Comparison of ENCODE assay signal across 1 cellular context in genomic region chr9:136969150-136969549, GRCh38.
TF ChIP-seq lines count a peak whose summit lies in the region.

No MANE protein-coding gene starts in this region.

TF ChIP-seq in IMR-90, 13 proteins besides CTCF, POLR2A, EP300 and RAD21:
- TF ChIP-seq NFE2L2 (IDR thresholded peaks at IDR 0.05; ENCODE audit: low read depth, low read length) = no peak
- TF ChIP-seq FOS (IDR thresholded peaks at IDR 0.05; ENCODE audit: low read depth, low read length) = no peak
- no peak for TF ChIP-seq USF2 (IDR thresholded peaks at IDR 0.05; ENCODE audit: low read depth, low read length)
- no peak for TF ChIP-seq CHD1 (IDR thresholded peaks at IDR 0.05; ENCODE audit: low read depth, low read length)
- TF ChIP-seq MAFK (IDR thresholded peaks at IDR 0.05; ENCODE audit: low read depth, low read length) = no peak
- no peak for TF ChIP-seq CEBPB (IDR thresholded peaks at IDR 0.05; ENCODE audit: low read depth, low read length)
- TF ChIP-seq SMC3 (IDR thresholded peaks at IDR 0.05; ENCODE audit: low read depth, low read length) = no peak
- no peak for TF ChIP-seq ELK1 (IDR thresholded peaks at IDR 0.05; ENCODE audit: borderline replicate concordance, low read depth, low read length)
